ENCODE assay signal across 1 cellular context in genomic region chr10:71982269-71983178, GRCh38.
TF ChIP-seq lines count a peak whose summit lies in the region.

No MANE protein-coding gene starts in this region.

TF ChIP-seq in HepG2, 621 proteins besides CTCF, POLR2A, EP300 and RAD21:
- no peak for TF ChIP-seq ZMYM2 (CRISPR knock-in tag; IDR thresholded peaks at IDR 0.05)
- TF ChIP-seq PATZ1 (CRISPR knock-in tag; IDR thresholded peaks at IDR 0.05), result peak; percentile 36; the same call in 1 of the 2 replicates
